ENCODE assay signal across 12 cellular contexts in genomic region chr1:117009132-117009531, GRCh38. TPM values are rescaled to one million over a fixed set of nuclear protein-coding genes. Genes with fewer than 3 reads are reported as not detected.
DNase-seq lines count a peak whose midpoint lies in the region; ATAC-seq and TF ChIP-seq lines count a peak whose summit lies in the region.
"Had no signal": no experiment of that assay in that cellular context is flagged by ENCODE, and none has a peak within 500 bp of the region (broad histone marks: within the 10 kb centered on the region; RNA-seq: fewer than 3 reads in every experiment).

No MANE protein-coding gene starts in this region.

- H3K4me3 Mint-ChIP-seq in activated naive CD8-positive, alpha-beta T cell treated with anti-CD3 and anti-CD28 coated beads, Interleukin-2, amount 10 ng/mL, durations not matched to agents 7 days and 5 days, result peak overlapping the region; percentile 49
- H3K4me3 Mint-ChIP-seq in stimulated activated naive CD8-positive, alpha-beta T cell treated with anti-CD3 and anti-CD28 coated beads, Interleukin-15, amount 100 ng/mL, for 72 hours, result peak overlapping the region; percentile 53 to 63

- POLR2A ChIA-PET in activated naive CD8-positive, alpha-beta T cell treated with anti-CD3 and anti-CD28 coated beads, Interleukin-2, amount 10 ng/mL, durations not matched to agents 7 days and 5 days (lab: Charles Lee), result interaction anchor here (0.7 to 1.0 kb wide), 2 partner anchors 22 to 39 kb away, joined by 3 to 8 read pairs; no protein-coding TSS in a partner anchor

- no peak overlapping the region for H3K27ac ChIP-seq in body of pancreas
- H3K27ac ChIP-seq: KMS-11, tibial artery had no signal

- TF ChIP-seq CTCF in NB4 (IDR thresholded peaks at IDR 0.05; ENCODE audit: low read depth, low read length) (no peak), body of pancreas (IDR thresholded peaks at IDR 0.05) (no peak)

- peak overlapping the region; percentile 83 for H3K27ac Mint-ChIP-seq in activated naive CD8-positive, alpha-beta T cell treated with anti-CD3 and anti-CD28 coated beads, Interleukin-2, amount 10 ng/mL, durations not matched to agents 7 days and 5 days
- H3K27ac Mint-ChIP-seq in stimulated activated naive CD8-positive, alpha-beta T cell treated with anti-CD3 and anti-CD28 coated beads, Interleukin-15, amount 100 ng/mL, for 72 hours, result peak overlapping the region; percentile 93 to 94

- peaks cover 2% of the 10 kb centered on the region for H3K9me3 Mint-ChIP-seq in activated naive CD8-positive, alpha-beta T cell treated with anti-CD3 and anti-CD28 coated beads, Interleukin-2, amount 10 ng/mL, durations not matched to agents 7 days and 5 days
- H3K9me3 Mint-ChIP-seq in stimulated activated naive CD8-positive, alpha-beta T cell treated with anti-CD3 and anti-CD28 coated beads, Interleukin-15, amount 100 ng/mL, for 72 hours, result no peaks in the 10 kb centered on the region

- H3K4me1 ChIP-seq in body of pancreas, result peaks cover 8% of the 10 kb centered on the region
- H3K4me1 ChIP-seq: tibial artery had no signal

- no peaks in the 10 kb centered on the region for H3K27me3 ChIP-seq in body of pancreas
- H3K27me3 ChIP-seq: tibial artery had no signal

- H3K9me3 ChIP-seq in body of pancreas, result no peaks in the 10 kb centered on the region
- H3K9me3 ChIP-seq: tibial artery had no signal

- DNase-seq in Right ventricle myocardium superior, result no peak
- no peak for DNase-seq in Right ventricle myocardium inferior (ENCODE audit: missing footprints)
- DNase-seq in NB4 (ENCODE audit: low read depth), result peak; percentile 84
- peak; percentile 37 for DNase-seq in activated naive CD8-positive, alpha-beta T cell treated with anti-CD3 and anti-CD28 coated beads, Interleukin-2, amount 10 ng/mL, durations not matched to agents 7 days and 5 days
- DNase-seq in stimulated activated naive CD8-positive, alpha-beta T cell treated with anti-CD3 and anti-CD28 coated beads, Interleukin-15, amount 100 ng/mL, for 72 hours, result peak in 1 of 2 donors; percentile 43
- DNase-seq in body of pancreas, result no peak
- no peak for DNase-seq in DMS153 treated with DMSO at 0.1 percent for 48 hours (lab: John Stamatoyannopoulos, UW; ENCODE audit: unreplicated experiment)
- DNase-seq: HCEC 1CT, NCI-H510A, tibial artery had no signal

- intact Hi-C loops in Right ventricle myocardium superior (cut with DNase I), result no loop called here
- intact Hi-C loops in Right ventricle myocardium inferior (cut with DNase I), result no loop called here
- intact Hi-C loops in body of pancreas (cut with DNase I), result no loop called here

- no peaks in the 10 kb centered on the region for H3K36me3 Mint-ChIP-seq in activated naive CD8-positive, alpha-beta T cell treated with anti-CD3 and anti-CD28 coated beads, Interleukin-2, amount 10 ng/mL, durations not matched to agents 7 days and 5 days

- no peaks in the 10 kb centered on the region for H3K36me3 ChIP-seq in body of pancreas (replicated peaks in 1 of 2; ENCODE audit: insufficient read depth in 1 of 2, low read depth in 2 of 2)
- H3K36me3 ChIP-seq: tibial artery had no signal

- TF ChIP-seq POLR2A in NB4 (IDR thresholded peaks at IDR 0.05; ENCODE audit: extremely low read depth, insufficient read length) (no peak), body of pancreas (IDR thresholded peaks at IDR 0.05) (no peak)

- WGBS in body of pancreas, 2 donors, result 59 to 80% methylated on average over 3 of the region's 3 CpGs

- peak; percentile 43 for ATAC-seq in Right ventricle myocardium superior (ENCODE audit: poor library complexity)
- no peak for ATAC-seq in Right ventricle myocardium inferior
- peak; percentile 86 for ATAC-seq in activated naive CD8-positive, alpha-beta T cell treated with anti-CD3 and anti-CD28 coated beads, Interleukin-2, amount 10 ng/mL, durations not matched to agents 7 days and 5 days (ENCODE audit: low read depth)
- ATAC-seq in stimulated activated naive CD8-positive, alpha-beta T cell treated with anti-CD3 and anti-CD28 coated beads, Interleukin-15, amount 100 ng/mL, for 72 hours, result peak; percentile 73
- no peak for ATAC-seq in GM21737 (IDR thresholded peaks at IDR 0.05; ENCODE audit: unreplicated experiment)
- ATAC-seq in body of pancreas, result no peak

- H3K4me3 ChIP-seq in NB4 (ENCODE audit: low read depth, low read length), result no peak overlapping the region
- no peak overlapping the region for H3K4me3 ChIP-seq in body of pancreas
- H3K4me3 ChIP-seq: tibial artery had no signal

- H3K27me3 Mint-ChIP-seq in activated naive CD8-positive, alpha-beta T cell treated with anti-CD3 and anti-CD28 coated beads, Interleukin-2, amount 10 ng/mL, durations not matched to agents 7 days and 5 days, result no peaks in the 10 kb centered on the region
- no peaks in the 10 kb centered on the region for H3K27me3 Mint-ChIP-seq in stimulated activated naive CD8-positive, alpha-beta T cell treated with anti-CD3 and anti-CD28 coated beads, Interleukin-15, amount 100 ng/mL, for 72 hours

- H3K4me1 Mint-ChIP-seq in activated naive CD8-positive, alpha-beta T cell treated with anti-CD3 and anti-CD28 coated beads, Interleukin-2, amount 10 ng/mL, durations not matched to agents 7 days and 5 days, result peaks cover 35% of the 10 kb centered on the region
- peaks cover 71% of the 10 kb centered on the region for H3K4me1 Mint-ChIP-seq in stimulated activated naive CD8-positive, alpha-beta T cell treated with anti-CD3 and anti-CD28 coated beads, Interleukin-15, amount 100 ng/mL, for 72 hours

RNA-seq across cellular contexts. Expression of gene CD101, which starts 7.6 kb away (rescaled TPM):
- total RNA-seq in Right ventricle myocardium superior (1.0 TPM), Right ventricle myocardium inferior (0.38 TPM), body of pancreas (under 1 TPM; 0.26 to 0.33 TPM)
- under 1 TPM in 1 of 2 experiments, not detected in 1; 0.08 TPM for total RNA-seq in activated naive CD8-positive, alpha-beta T cell treated with anti-CD3 and anti-CD28 coated beads, Interleukin-2, amount 10 ng/mL, durations not matched to agents 7 days and 5 days

RNA-seq across cellular contexts. Expression of gene TTF2, which starts 51.0 kb away (rescaled TPM):
- total RNA-seq in Right ventricle myocardium superior (4.3 TPM), Right ventricle myocardium inferior (7.8 TPM), body of pancreas (1 to 10 TPM; 7.8 to 9.6 TPM)
- 10 to 100 TPM; 79.4 to 82.9 TPM for total RNA-seq in activated naive CD8-positive, alpha-beta T cell treated with anti-CD3 and anti-CD28 coated beads, Interleukin-2, amount 10 ng/mL, durations not matched to agents 7 days and 5 days

Comparison
In these comparisons a context has a peak if more than half of its experiments do, and no peak if none do; other contexts are left out.
1. ATAC-seq: peak in Right ventricle myocardium superior (single experiment), activated naive CD8-positive, alpha-beta T cell treated with anti-CD3 and anti-CD28 coated beads, Interleukin-2, amount 10 ng/mL, durations not matched to agents 7 days and 5 days (single experiment) and stimulated activated naive CD8-positive, alpha-beta T cell treated with anti-CD3 and anti-CD28 coated beads, Interleukin-15, amount 100 ng/mL, for 72 hours (single experiment); none in Right ventricle myocardium inferior (single experiment), GM21737 (single experiment) and body of pancreas (single experiment).
2. DNase-seq: peak in NB4 (single experiment) and activated naive CD8-positive, alpha-beta T cell treated with anti-CD3 and anti-CD28 coated beads, Interleukin-2, amount 10 ng/mL, durations not matched to agents 7 days and 5 days (single experiment); none in Right ventricle myocardium superior (single experiment), Right ventricle myocardium inferior (single experiment), body of pancreas (0 of 4) and DMS153 treated with DMSO at 0.1 percent for 48 hours (single experiment).